ENCODE assay signal across 9 cellular contexts in genomic region chr10:125102216-125102615, GRCh38.
DNase-seq lines count a peak whose midpoint lies in the region; ATAC-seq lines count a peak whose summit lies in the region.
"Had no signal": no experiment of that assay in that cellular context is flagged by ENCODE, and none has a peak within 500 bp of the region (broad histone marks: within the 10 kb centered on the region; RNA-seq: fewer than 3 reads in every experiment).

No MANE protein-coding gene starts in this region.

- DNase-seq in GM04504 (ENCODE audit: low read depth) (peak; percentile 53), NOMO-1 (lab: John Stamatoyannopoulos, UW; ENCODE audit: unreplicated experiment in 2 of 2) (peak; percentile 85 to 87), dedifferentiated amniotic fluid mesenchymal stem cell (ENCODE audit: extremely low spot score) (peak; percentile 40), non-pigmented ciliary epithelial cell (ENCODE audit: low read depth) (peak; percentile 37), DMS 273 (lab: John Stamatoyannopoulos, UW; ENCODE audit: unreplicated experiment) (no peak), NCI-H226 (no peak)
- DNase-seq in activated CD8-positive, alpha-beta memory T cell treated with anti-CD3 and anti-CD28 coated beads for 24 hours = no peak
- DNase-seq: activated CD4-positive, alpha-beta T cell treated with anti-CD3 and anti-CD28 coated beads, Interleukin-2, amount 50 U/mL, for 1 hour had no signal

- ATAC-seq in GM18907 (IDR thresholded peaks at IDR 0.05; ENCODE audit: unreplicated experiment) = no peak

Comparison
In these comparisons a context has a peak if more than half of its experiments do, and no peak if none do; other contexts are left out.
1. DNase-seq: peak in GM04504 (single experiment), NOMO-1 (2 of 2), dedifferentiated amniotic fluid mesenchymal stem cell (single experiment) and non-pigmented ciliary epithelial cell (single experiment); none in DMS 273 (single experiment), NCI-H226 (single experiment) and activated CD8-positive, alpha-beta memory T cell treated with anti-CD3 and anti-CD28 coated beads for 24 hours (single experiment).